Comparison of ENCODE assay signal across 14 cellular contexts in the genomic region with DNA sequence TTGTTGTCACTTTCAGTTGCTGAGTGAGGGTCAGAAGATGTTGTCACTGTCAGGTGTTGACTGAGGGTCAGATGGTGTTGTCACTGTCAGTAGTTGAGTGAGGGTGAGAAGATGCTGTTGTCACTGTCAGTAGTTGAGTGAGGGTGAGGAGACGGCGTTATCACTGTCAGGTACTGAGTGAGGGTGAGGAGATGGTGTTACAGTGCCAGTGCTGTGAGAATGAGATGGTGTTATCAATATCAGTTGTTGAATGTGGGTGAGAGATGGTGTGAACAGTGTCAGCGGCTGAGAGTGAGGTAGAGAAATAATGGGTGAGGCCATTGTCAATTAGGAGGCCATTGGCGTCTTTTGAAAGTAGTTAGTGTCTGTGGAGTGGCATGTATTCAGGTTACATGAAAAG. TPM values are rescaled to one million over a fixed set of nuclear protein-coding genes. Genes with fewer than 3 reads are reported as not detected.
A peak's percentile ranks its signal among the peaks of the same experiment; 100 is the strongest.
DNase-seq lines count a peak whose midpoint lies in the region; ATAC-seq and TF ChIP-seq lines count a peak whose summit lies in the region.
"Had no signal": no experiment of that assay in that cellular context is flagged by ENCODE, and none has a peak within 500 bp of the region (broad histone marks: within the 10 kb centered on the region; RNA-seq: fewer than 3 reads in every experiment).

No MANE protein-coding gene starts in this region.

- H3K9me3 Mint-ChIP-seq in activated T-cell treated with anti-CD3 and anti-CD28 coated beads, Interleukin-2, amount 50 U/mL, for 72 hours: peaks cover 23 to 26% of the 10 kb centered on the region in 2 donors
- H3K9me3 Mint-ChIP-seq in activated CD4-positive, alpha-beta memory T cell treated with anti-CD3 and anti-CD28 coated beads for 36 hours: peaks cover 25% of the 10 kb centered on the region
- peaks cover 14% of the 10 kb centered on the region for H3K9me3 Mint-ChIP-seq in endothelial cell (ENCODE audit: unreplicated experiment)
- H3K9me3 Mint-ChIP-seq in stimulated activated memory B cell treated with anti-CD40 and anti-IgM and Interleukin-4, amounts not matched to agents 10 μg/mL and 1 μg/mL and 100 μg/mL, for 72 hours: peaks cover 23% of the 10 kb centered on the region

- no peak overlapping the region for H3K4me3 ChIP-seq in MG63

- no peak overlapping the region for H3K27ac Mint-ChIP-seq in activated T-cell treated with anti-CD3 and anti-CD28 coated beads, Interleukin-2, amount 50 U/mL, for 72 hours
- peak overlapping the region; percentile 92 for H3K27ac Mint-ChIP-seq in activated CD4-positive, alpha-beta memory T cell treated with anti-CD3 and anti-CD28 coated beads for 36 hours
- peak overlapping the region; percentile 16 for H3K27ac Mint-ChIP-seq in endothelial cell (ENCODE audit: unreplicated experiment)
- peak overlapping the region; percentile 86 for H3K27ac Mint-ChIP-seq in stimulated activated memory B cell treated with anti-CD40 and anti-IgM and Interleukin-4, amounts not matched to agents 10 μg/mL and 1 μg/mL and 100 μg/mL, for 72 hours

- no peak for ATAC-seq in activated T-cell treated with anti-CD3 and anti-CD28 coated beads, Interleukin-2, amount 50 U/mL, for 72 hours (replicated peaks in 1 of 2)
- ATAC-seq in stimulated activated memory B cell treated with anti-CD40 and anti-IgM and Interleukin-4, amounts not matched to agents 10 μg/mL and 1 μg/mL and 100 μg/mL, for 72 hours: no peak
- no peak for ATAC-seq in GM21529 (IDR thresholded peaks at IDR 0.05; ENCODE audit: unreplicated experiment)

- peaks cover 24 to 32% of the 10 kb centered on the region in 2 donors for H3K36me3 Mint-ChIP-seq in activated T-cell treated with anti-CD3 and anti-CD28 coated beads, Interleukin-2, amount 50 U/mL, for 72 hours (ENCODE audit: insufficient read depth in 2 of 2)
- peaks cover 24% of the 10 kb centered on the region for H3K36me3 Mint-ChIP-seq in activated CD4-positive, alpha-beta memory T cell treated with anti-CD3 and anti-CD28 coated beads for 36 hours
- peaks cover 22% of the 10 kb centered on the region for H3K36me3 Mint-ChIP-seq in endothelial cell (ENCODE audit: low read depth, unreplicated experiment)
- peaks cover 21% of the 10 kb centered on the region for H3K36me3 Mint-ChIP-seq in stimulated activated memory B cell treated with anti-CD40 and anti-IgM and Interleukin-4, amounts not matched to agents 10 μg/mL and 1 μg/mL and 100 μg/mL, for 72 hours

- peaks cover 23% of the 10 kb centered on the region for H3K27me3 Mint-ChIP-seq in activated T-cell treated with anti-CD3 and anti-CD28 coated beads, Interleukin-2, amount 50 U/mL, for 72 hours (ENCODE audit: low read depth)
- peaks cover 8% of the 10 kb centered on the region for H3K27me3 Mint-ChIP-seq in activated CD4-positive, alpha-beta memory T cell treated with anti-CD3 and anti-CD28 coated beads for 36 hours
- H3K27me3 Mint-ChIP-seq in endothelial cell (ENCODE audit: unreplicated experiment): peaks cover 20% of the 10 kb centered on the region
- no peaks in the 10 kb centered on the region for H3K27me3 Mint-ChIP-seq in stimulated activated memory B cell treated with anti-CD40 and anti-IgM and Interleukin-4, amounts not matched to agents 10 μg/mL and 1 μg/mL and 100 μg/mL, for 72 hours

- CTCF ChIA-PET in activated CD4-positive, alpha-beta memory T cell treated with anti-CD3 and anti-CD28 coated beads for 36 hours (lab: Charles Lee): no interaction called here

- intact Hi-C loops in activated CD4-positive, alpha-beta memory T cell treated with anti-CD3 and anti-CD28 coated beads for 36 hours (cut with micrococcal nuclease): loop anchor here (2.0 to 10.0 kb wide), 3 partner anchors 89 to 457 kb away; no protein-coding TSS in a partner anchor

- H3K4me1 Mint-ChIP-seq in activated T-cell treated with anti-CD3 and anti-CD28 coated beads, Interleukin-2, amount 50 U/mL, for 72 hours (ENCODE audit: low read depth): peaks cover 31% of the 10 kb centered on the region
- peaks cover 26% of the 10 kb centered on the region for H3K4me1 Mint-ChIP-seq in activated CD4-positive, alpha-beta memory T cell treated with anti-CD3 and anti-CD28 coated beads for 36 hours (ENCODE audit: low read depth)
- H3K4me1 Mint-ChIP-seq in endothelial cell (ENCODE audit: unreplicated experiment): peaks cover 14% of the 10 kb centered on the region
- H3K4me1 Mint-ChIP-seq in stimulated activated memory B cell treated with anti-CD40 and anti-IgM and Interleukin-4, amounts not matched to agents 10 μg/mL and 1 μg/mL and 100 μg/mL, for 72 hours: peaks cover 22% of the 10 kb centered on the region

- no peaks in the 10 kb centered on the region for H3K27me3 ChIP-seq in MG63
- H3K27me3 ChIP-seq: ascending aorta, pancreas, testis had no signal

- DNase-seq in activated T-cell treated with anti-CD3 and anti-CD28 coated beads, Interleukin-2, amount 50 U/mL, for 72 hours: no peak
- DNase-seq in activated T-cell treated with anti-CD3 and anti-CD28 coated beads, Interleukin-2, amount 50 U/mL, for 48 hours: no peak
- no peak for DNase-seq in activated CD4-positive, alpha-beta memory T cell treated with anti-CD3 and anti-CD28 coated beads for 36 hours
- DNase-seq in endothelial cell (ENCODE audit: low spot score) (no peak), dedifferentiated amniotic fluid mesenchymal stem cell (ENCODE audit: extremely low spot score) (no peak), MG63 (no peak)
- DNase-seq: DMS 273 treated with DMSO at 0.1 percent for 48 hours, NCI-H2107, pancreas, SHP77 had no signal

- no peaks in the 10 kb centered on the region for H3K36me3 ChIP-seq in MG63
- H3K36me3 ChIP-seq: ascending aorta, pancreas had no signal

- peak overlapping the region; percentile 9 to 59 for H3K4me3 Mint-ChIP-seq in activated T-cell treated with anti-CD3 and anti-CD28 coated beads, Interleukin-2, amount 50 U/mL, for 72 hours
- peak overlapping the region; percentile 84 for H3K4me3 Mint-ChIP-seq in activated CD4-positive, alpha-beta memory T cell treated with anti-CD3 and anti-CD28 coated beads for 36 hours
- H3K4me3 Mint-ChIP-seq in endothelial cell (ENCODE audit: unreplicated experiment): peak overlapping the region; percentile 91
- peak overlapping the region; percentile 12 for H3K4me3 Mint-ChIP-seq in stimulated activated memory B cell treated with anti-CD40 and anti-IgM and Interleukin-4, amounts not matched to agents 10 μg/mL and 1 μg/mL and 100 μg/mL, for 72 hours

- POLR2A ChIA-PET in activated CD4-positive, alpha-beta memory T cell treated with anti-CD3 and anti-CD28 coated beads for 36 hours (lab: Charles Lee): no interaction called here

- H3K9me3 ChIP-seq in MG63: no peaks in the 10 kb centered on the region
- H3K9me3 ChIP-seq: ascending aorta, pancreas, testis had no signal

- no peak for TF ChIP-seq CTCF in endothelial cell (IDR thresholded peaks at IDR 0.05; ENCODE audit: unreplicated experiment)

RNA-seq across cellular contexts. Expression of a gene that starts 1.6 kb away (rescaled TPM):
- 10 to 100 TPM; 24.1 TPM for total RNA-seq in activated T-cell treated with anti-CD3 and anti-CD28 coated beads, Interleukin-2, amount 50 U/mL, for 72 hours
- 10 to 100 TPM; 15.9 to 16.6 TPM for total RNA-seq in activated CD4-positive, alpha-beta memory T cell treated with anti-CD3 and anti-CD28 coated beads for 36 hours
- 37.3 TPM for total RNA-seq in endothelial cell (ENCODE audit: unreplicated experiment)
- 6.1 and 11.7 TPM in 2 replicates for total RNA-seq in MG63 (2014; rRNA removed; shearing (Covaris generic); ENCODE audit: low replicate concordance)

Comparison
In these comparisons a context has a peak if more than half of its experiments do, and no peak if none do; other contexts are left out.
1. H3K4me3 Mint-ChIP-seq: peak in every context shown above with its lines; median percentile 91 in endothelial cell; 84 in activated CD4-positive, alpha-beta memory T cell treated with anti-CD3 and anti-CD28 coated beads for 36 hours; 34 in activated T-cell treated with anti-CD3 and anti-CD28 coated beads, Interleukin-2, amount 50 U/mL, for 72 hours; 12 in stimulated activated memory B cell treated with anti-CD40 and anti-IgM and Interleukin-4, amounts not matched to agents 10 μg/mL and 1 μg/mL and 100 μg/mL, for 72 hours.